ENCODE assay signal across 8 cellular contexts in the genomic region with DNA sequence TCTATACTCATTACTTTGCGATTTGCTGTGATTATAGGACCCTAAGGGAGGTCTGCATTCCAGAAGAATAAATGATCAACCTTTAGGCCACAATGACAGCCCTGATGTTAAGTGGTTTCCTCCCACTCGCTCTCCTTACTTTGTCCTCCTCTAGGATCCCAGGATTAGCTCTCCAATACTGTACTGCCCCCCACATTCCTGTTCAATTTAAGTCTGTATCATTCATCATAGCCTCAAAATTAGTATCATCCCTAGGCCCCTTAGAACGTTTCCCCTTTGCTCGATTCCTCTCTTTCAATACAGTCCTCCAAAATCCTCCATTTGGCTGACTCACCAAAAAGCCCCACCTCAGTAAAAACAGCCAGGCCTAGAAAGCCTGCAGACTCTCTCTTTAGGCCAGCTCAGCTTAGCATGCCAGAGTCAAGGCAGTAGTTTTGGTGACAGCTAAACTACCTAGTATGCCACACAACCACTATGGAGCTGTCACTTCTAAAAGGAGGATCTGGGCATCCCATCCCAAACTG. TPM values are rescaled to one million over a fixed set of nuclear protein-coding genes. Genes with fewer than 3 reads are reported as not detected.
DNase-seq lines count a peak whose midpoint lies in the region; TF ChIP-seq lines count a peak whose summit lies in the region.

No MANE protein-coding gene starts in this region.

- peak overlapping the region; percentile 94 for H3K27ac Mint-ChIP-seq in activated T-cell treated with anti-CD3 and anti-CD28 coated beads, Interleukin-2, amount 50 U/mL, for 24 hours

- H3K9me3 Mint-ChIP-seq in activated T-cell treated with anti-CD3 and anti-CD28 coated beads, Interleukin-2, amount 50 U/mL, for 24 hours, result no peaks in the 10 kb centered on the region

- H3K27me3 ChIP-seq in ovary, result no peaks in the 10 kb centered on the region

- TF ChIP-seq POLR2A in ovary (IDR thresholded peaks at IDR 0.05), result no peak

- CTCF ChIA-PET in HEK293T (lab: Yijun Ruan, JAX), result no interaction called here

- POLR2A ChIA-PET in HEK293T (lab: Yijun Ruan, JAX), result no interaction called here

- TF ChIP-seq EP300 in ovary (IDR thresholded peaks at IDR 0.05), result no peak

- peaks cover 80% of the 10 kb centered on the region for H3K36me3 Mint-ChIP-seq in activated T-cell treated with anti-CD3 and anti-CD28 coated beads, Interleukin-2, amount 50 U/mL, for 24 hours (ENCODE audit: low read depth)

- H3K27me3 Mint-ChIP-seq in activated T-cell treated with anti-CD3 and anti-CD28 coated beads, Interleukin-2, amount 50 U/mL, for 24 hours, result no peaks in the 10 kb centered on the region

- WGBS in ovary, 3 donors, result 22 to 27% (median 25%) methylated on average over 4 of the region's 4 CpGs

- intact Hi-C loops in ovary (cut with DNase I) (no loop called here), posterior vena cava (cut with DNase I) (no loop called here)

- H3K4me3 Mint-ChIP-seq in activated T-cell treated with anti-CD3 and anti-CD28 coated beads, Interleukin-2, amount 50 U/mL, for 24 hours, result peak overlapping the region; percentile 26

- H3K4me1 ChIP-seq in ovary (ENCODE audit: insufficient read depth), result peaks cover 7% of the 10 kb centered on the region

- peaks cover 75% of the 10 kb centered on the region for H3K4me1 Mint-ChIP-seq in activated T-cell treated with anti-CD3 and anti-CD28 coated beads, Interleukin-2, amount 50 U/mL, for 24 hours (ENCODE audit: low read depth)

- H3K27ac ChIP-seq in ovary, result no peak overlapping the region

- no peaks in the 10 kb centered on the region for H3K36me3 ChIP-seq in ovary

- no peaks in the 10 kb centered on the region for H3K9me3 ChIP-seq in ovary

- peak; percentile 39 for DNase-seq in AG09309 (ENCODE audit: low read depth)
- DNase-seq in HEK293T (ENCODE audit: extremely low spot score), result no peak
- no peak for DNase-seq in activated T-cell treated with anti-CD3 and anti-CD28 coated beads, Interleukin-2, amount 50 U/mL, for 24 hours
- peak; percentile 87 for DNase-seq in iris pigment epithelial cell (ENCODE audit: low read depth)
- no peak for DNase-seq in KG1 (lab: John Stamatoyannopoulos, UW)
- no peak for DNase-seq in DMS 273 treated with DMSO at 0.1 percent for 48 hours (lab: John Stamatoyannopoulos, UW)
- no peak for DNase-seq in ovary
- DNase-seq in posterior vena cava (ENCODE audit: low spot score), result no peak

- TF ChIP-seq CTCF in AG09309 (IDR thresholded peaks at IDR 0.05; ENCODE audit: control insufficient read depth, insufficient read depth, low read depth, low read length, missing control alignments) (no peak), ovary (IDR thresholded peaks at IDR 0.05) (no peak)

- no peak overlapping the region for H3K4me3 ChIP-seq in AG09309 (ENCODE audit: control insufficient read depth, low read depth, low read length)
- no peak overlapping the region for H3K4me3 ChIP-seq in ovary

TF ChIP-seq in HEK293T, 16 proteins besides CTCF, POLR2A, EP300 and RAD21:
- TF ChIP-seq LEF1 (IDR thresholded peaks at IDR 0.05; ENCODE audit: borderline replicate concordance), result no peak
- TF ChIP-seq, protein P1, sequence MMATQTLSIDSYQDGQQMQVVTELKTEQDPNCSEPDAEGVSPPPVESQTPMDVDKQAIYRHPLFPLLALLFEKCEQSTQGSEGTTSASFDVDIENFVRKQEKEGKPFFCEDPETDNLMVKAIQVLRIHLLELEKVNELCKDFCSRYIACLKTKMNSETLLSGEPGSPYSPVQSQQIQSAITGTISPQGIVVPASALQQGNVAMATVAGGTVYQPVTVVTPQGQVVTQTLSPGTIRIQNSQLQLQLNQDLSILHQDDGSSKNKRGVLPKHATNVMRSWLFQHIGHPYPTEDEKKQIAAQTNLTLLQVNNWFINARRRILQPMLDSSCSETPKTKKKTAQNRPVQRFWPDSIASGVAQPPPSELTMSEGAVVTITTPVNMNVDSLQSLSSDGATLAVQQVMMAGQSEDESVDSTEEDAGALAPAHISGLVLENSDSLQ (IDR thresholded peaks at IDR 0.05), result peak; percentile 64

RNA-seq across cellular contexts. Expression of gene RNF145, which starts 24.4 kb away (rescaled TPM):
- total RNA-seq in ovary (10 to 100 TPM; 42.0 to 66.4 (median 53.4) TPM), posterior vena cava (10 to 100 TPM; 49.2 to 52.1 TPM)
- polyA plus RNA-seq in ovary, result 10 to 100 TPM; 39.0 to 62.6 TPM

Comparison
In these comparisons a context has a peak if more than half of its experiments do, and no peak if none do; other contexts are left out.
1. DNase-seq: peak in AG09309 (single experiment) and iris pigment epithelial cell (single experiment); none in HEK293T (single experiment), activated T-cell treated with anti-CD3 and anti-CD28 coated beads, Interleukin-2, amount 50 U/mL, for 24 hours (single experiment), KG1 (single experiment), DMS 273 treated with DMSO at 0.1 percent for 48 hours (single experiment), ovary (0 of 5) and posterior vena cava (single experiment).